1 cellular context compared by ENCODE assay signal in the genomic region with DNA sequence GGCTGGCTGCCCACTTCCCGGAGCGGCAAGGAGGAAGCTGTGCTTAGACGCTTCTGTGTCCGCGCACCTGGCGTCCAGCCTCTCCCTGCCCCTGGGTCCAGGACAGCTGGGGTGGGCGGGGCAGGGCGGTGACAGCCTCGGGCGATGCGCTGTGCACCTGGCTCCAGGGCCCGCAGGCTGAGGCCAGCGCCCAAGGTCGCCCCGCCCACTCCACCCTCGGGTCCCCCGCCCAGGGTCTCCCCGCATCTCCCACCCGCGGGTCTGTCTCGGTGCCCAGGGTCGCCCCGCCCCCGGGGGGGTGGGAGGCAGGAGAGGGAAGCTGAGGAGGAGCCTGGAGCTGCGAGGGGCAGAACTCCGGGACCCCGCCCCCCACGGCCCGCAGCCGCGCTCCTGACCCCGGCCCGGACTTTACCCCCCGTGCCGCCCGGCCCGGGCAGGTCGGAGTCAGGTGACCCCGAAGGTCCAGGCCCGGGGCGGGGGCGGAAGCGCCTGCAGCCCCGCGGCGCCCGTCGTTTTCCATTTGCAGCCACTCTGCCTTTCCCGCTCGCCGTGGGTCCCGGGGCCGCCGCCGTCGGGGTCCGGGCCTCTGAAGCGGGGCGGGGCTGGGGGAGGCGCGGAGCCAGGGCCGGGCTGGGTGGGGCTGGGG.
TF ChIP-seq lines count a peak whose summit lies in the region.

A gene with protein sequence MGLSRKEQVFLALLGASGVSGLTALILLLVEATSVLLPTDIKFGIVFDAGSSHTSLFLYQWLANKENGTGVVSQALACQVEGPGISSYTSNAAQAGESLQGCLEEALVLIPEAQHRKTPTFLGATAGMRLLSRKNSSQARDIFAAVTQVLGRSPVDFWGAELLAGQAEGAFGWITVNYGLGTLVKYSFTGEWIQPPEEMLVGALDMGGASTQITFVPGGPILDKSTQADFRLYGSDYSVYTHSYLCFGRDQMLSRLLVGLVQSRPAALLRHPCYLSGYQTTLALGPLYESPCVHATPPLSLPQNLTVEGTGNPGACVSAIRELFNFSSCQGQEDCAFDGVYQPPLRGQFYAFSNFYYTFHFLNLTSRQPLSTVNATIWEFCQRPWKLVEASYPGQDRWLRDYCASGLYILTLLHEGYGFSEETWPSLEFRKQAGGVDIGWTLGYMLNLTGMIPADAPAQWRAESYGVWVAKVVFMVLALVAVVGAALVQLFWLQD (minus strand): TSS at position 69 of the 646 bp plus-strand sequence. CDS start 3,072 bp downstream, outside the sequence.

TF ChIP-seq in HepG2, 621 proteins besides CTCF, POLR2A, EP300 and RAD21 (continued from another document and continues in another):
- no peak for TF ChIP-seq RFXAP (CRISPR knock-in tag; IDR thresholded peaks at IDR 0.05; ENCODE audit: borderline replicate concordance)
- TF ChIP-seq YEATS4 (CRISPR knock-in tag; IDR thresholded peaks at IDR 0.05; ENCODE audit: borderline replicate concordance): peak; percentile 53; the same call in 1 of the 2 replicates
- peak; percentile 22; the same call in 1 of the 2 replicates for TF ChIP-seq ZNF788 (CRISPR knock-in tag; IDR thresholded peaks at IDR 0.05; ENCODE audit: borderline replicate concordance)
- no peak for TF ChIP-seq SOX13 (IDR thresholded peaks at IDR 0.05)
- TF ChIP-seq SOX13 (CRISPR knock-in tag; conservative IDR thresholded peaks at IDR 0.05 in 1 of 2, IDR thresholded peaks at IDR 0.05 in 1 of 2): peak in 1 of 2 experiments; percentile 27; a peak in 1 of 4 replicates
- TF ChIP-seq GZF1 (CRISPR knock-in tag; IDR thresholded peaks at IDR 0.05): no peak
- no peak for TF ChIP-seq CCAR2 (optimal IDR thresholded peaks at IDR 0.05; ENCODE audit: low read depth, low read length)
- no peak for TF ChIP-seq MIXL1 (CRISPR knock-in tag; IDR thresholded peaks at IDR 0.05)
- peak; percentile 63; the same call in 1 of the 2 replicates for TF ChIP-seq ZNF607 (CRISPR knock-in tag; IDR thresholded peaks at IDR 0.05; ENCODE audit: borderline replicate concordance)
- no peak for TF ChIP-seq JUNB (CRISPR knock-in tag; IDR thresholded peaks at IDR 0.05; ENCODE audit: borderline replicate concordance)
- TF ChIP-seq, protein P1, sequence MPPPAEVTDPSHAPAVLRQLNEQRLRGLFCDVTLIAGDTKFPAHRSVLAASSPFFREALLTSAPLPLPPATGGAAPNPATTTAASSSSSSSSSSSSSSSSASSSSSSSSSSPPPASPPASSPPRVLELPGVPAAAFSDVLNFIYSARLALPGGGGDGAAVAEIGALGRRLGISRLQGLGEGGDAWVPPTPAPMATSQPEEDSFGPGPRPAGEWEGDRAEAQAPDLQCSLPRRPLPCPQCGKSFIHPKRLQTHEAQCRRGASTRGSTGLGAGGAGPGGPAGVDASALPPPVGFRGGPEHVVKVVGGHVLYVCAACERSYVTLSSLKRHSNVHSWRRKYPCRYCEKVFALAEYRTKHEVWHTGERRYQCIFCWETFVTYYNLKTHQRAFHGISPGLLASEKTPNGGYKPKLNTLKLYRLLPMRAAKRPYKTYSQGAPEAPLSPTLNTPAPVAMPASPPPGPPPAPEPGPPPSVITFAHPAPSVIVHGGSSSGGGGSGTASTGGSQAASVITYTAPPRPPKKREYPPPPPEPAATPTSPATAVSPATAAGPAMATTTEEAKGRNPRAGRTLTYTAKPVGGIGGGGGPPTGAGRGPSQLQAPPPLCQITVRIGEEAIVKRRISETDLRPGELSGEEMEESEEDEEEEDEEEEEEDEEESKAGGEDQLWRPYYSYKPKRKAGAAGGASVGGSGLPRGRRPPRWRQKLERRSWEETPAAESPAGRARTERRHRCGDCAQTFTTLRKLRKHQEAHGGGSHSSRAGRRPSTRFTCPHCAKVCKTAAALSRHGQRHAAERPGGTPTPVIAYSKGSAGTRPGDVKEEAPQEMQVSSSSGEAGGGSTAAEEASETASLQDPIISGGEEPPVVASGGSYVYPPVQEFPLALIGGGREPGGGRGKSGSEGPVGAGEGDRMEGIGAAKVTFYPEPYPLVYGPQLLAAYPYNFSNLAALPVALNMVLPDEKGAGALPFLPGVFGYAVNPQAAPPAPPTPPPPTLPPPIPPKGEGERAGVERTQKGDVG (CRISPR knock-in tag; IDR thresholded peaks at IDR 0.05; ENCODE audit: borderline replicate concordance): 0 out of 2 replicates have a peak, but pooled peaks have one; percentile 22
- TF ChIP-seq, protein P2, sequence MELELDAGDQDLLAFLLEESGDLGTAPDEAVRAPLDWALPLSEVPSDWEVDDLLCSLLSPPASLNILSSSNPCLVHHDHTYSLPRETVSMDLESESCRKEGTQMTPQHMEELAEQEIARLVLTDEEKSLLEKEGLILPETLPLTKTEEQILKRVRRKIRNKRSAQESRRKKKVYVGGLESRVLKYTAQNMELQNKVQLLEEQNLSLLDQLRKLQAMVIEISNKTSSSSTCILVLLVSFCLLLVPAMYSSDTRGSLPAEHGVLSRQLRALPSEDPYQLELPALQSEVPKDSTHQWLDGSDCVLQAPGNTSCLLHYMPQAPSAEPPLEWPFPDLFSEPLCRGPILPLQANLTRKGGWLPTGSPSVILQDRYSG (CRISPR knock-in tag; IDR thresholded peaks at IDR 0.05): no peak
- TF ChIP-seq SUZ12 (IDR thresholded peaks at IDR 0.05; ENCODE audit: low read depth, low read length): no peak
- 0 out of 2 replicates have a peak, but pooled peaks have one; percentile 32 for TF ChIP-seq MAF1 (CRISPR knock-in tag; IDR thresholded peaks at IDR 0.05; ENCODE audit: borderline replicate concordance)
- TF ChIP-seq ISX (CRISPR knock-in tag; conservative IDR thresholded peaks at IDR 0.05): no peak
- TF ChIP-seq HOXD1 (CRISPR knock-in tag; IDR thresholded peaks at IDR 0.05): peak; percentile 49; the same call in 1 of the 2 replicates
- TF ChIP-seq, protein P3, sequence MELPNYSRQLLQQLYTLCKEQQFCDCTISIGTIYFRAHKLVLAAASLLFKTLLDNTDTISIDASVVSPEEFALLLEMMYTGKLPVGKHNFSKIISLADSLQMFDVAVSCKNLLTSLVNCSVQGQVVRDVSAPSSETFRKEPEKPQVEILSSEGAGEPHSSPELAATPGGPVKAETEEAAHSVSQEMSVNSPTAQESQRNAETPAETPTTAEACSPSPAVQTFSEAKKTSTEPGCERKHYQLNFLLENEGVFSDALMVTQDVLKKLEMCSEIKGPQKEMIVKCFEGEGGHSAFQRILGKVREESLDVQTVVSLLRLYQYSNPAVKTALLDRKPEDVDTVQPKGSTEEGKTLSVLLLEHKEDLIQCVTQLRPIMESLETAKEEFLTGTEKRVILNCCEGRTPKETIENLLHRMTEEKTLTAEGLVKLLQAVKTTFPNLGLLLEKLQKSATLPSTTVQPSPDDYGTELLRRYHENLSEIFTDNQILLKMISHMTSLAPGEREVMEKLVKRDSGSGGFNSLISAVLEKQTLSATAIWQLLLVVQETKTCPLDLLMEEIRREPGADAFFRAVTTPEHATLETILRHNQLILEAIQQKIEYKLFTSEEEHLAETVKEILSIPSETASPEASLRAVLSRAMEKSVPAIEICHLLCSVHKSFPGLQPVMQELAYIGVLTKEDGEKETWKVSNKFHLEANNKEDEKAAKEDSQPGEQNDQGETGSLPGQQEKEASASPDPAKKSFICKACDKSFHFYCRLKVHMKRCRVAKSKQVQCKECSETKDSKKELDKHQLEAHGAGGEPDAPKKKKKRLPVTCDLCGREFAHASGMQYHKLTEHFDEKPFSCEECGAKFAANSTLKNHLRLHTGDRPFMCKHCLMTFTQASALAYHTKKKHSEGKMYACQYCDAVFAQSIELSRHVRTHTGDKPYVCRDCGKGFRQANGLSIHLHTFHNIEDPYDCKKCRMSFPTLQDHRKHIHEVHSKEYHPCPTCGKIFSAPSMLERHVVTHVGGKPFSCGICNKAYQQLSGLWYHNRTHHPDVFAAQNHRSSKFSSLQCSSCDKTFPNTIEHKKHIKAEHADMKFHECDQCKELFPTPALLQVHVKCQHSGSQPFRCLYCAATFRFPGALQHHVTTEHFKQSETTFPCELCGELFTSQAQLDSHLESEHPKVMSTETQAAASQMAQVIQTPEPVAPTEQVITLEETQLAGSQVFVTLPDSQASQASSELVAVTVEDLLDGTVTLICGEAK (IDR thresholded peaks at IDR 0.05): no peak
- TF ChIP-seq, protein P3 (CRISPR knock-in tag; IDR thresholded peaks at IDR 0.05): no peak; the same call in 1 of the 2 replicates
- TF ChIP-seq, protein P4, sequence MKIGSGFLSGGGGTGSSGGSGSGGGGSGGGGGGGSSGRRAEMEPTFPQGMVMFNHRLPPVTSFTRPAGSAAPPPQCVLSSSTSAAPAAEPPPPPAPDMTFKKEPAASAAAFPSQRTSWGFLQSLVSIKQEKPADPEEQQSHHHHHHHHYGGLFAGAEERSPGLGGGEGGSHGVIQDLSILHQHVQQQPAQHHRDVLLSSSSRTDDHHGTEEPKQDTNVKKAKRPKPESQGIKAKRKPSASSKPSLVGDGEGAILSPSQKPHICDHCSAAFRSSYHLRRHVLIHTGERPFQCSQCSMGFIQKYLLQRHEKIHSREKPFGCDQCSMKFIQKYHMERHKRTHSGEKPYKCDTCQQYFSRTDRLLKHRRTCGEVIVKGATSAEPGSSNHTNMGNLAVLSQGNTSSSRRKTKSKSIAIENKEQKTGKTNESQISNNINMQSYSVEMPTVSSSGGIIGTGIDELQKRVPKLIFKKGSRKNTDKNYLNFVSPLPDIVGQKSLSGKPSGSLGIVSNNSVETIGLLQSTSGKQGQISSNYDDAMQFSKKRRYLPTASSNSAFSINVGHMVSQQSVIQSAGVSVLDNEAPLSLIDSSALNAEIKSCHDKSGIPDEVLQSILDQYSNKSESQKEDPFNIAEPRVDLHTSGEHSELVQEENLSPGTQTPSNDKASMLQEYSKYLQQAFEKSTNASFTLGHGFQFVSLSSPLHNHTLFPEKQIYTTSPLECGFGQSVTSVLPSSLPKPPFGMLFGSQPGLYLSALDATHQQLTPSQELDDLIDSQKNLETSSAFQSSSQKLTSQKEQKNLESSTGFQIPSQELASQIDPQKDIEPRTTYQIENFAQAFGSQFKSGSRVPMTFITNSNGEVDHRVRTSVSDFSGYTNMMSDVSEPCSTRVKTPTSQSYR (CRISPR knock-in tag; IDR thresholded peaks at IDR 0.05; ENCODE audit: borderline replicate concordance): peak; percentile 70; the same call in 1 of the 2 replicates
- TF ChIP-seq, protein P5, sequence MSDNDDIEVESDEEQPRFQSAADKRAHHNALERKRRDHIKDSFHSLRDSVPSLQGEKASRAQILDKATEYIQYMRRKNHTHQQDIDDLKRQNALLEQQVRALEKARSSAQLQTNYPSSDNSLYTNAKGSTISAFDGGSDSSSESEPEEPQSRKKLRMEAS (IDR thresholded peaks at IDR 0.05): peak; percentile 63; the same call in 1 of the 2 replicates
- no peak for TF ChIP-seq ARID2 (CRISPR knock-in tag; IDR thresholded peaks at IDR 0.05; ENCODE audit: borderline replicate concordance)
- TF ChIP-seq THYN1 (CRISPR knock-in tag; IDR thresholded peaks at IDR 0.05; ENCODE audit: borderline replicate concordance, low read depth): no peak
- no peak for TF ChIP-seq JARID2 (CRISPR knock-in tag; IDR thresholded peaks at IDR 0.05; ENCODE audit: insufficient replicate concordance)
- no peak; the same call in 1 of the 2 replicates for TF ChIP-seq ERF (CRISPR knock-in tag; IDR thresholded peaks at IDR 0.05)
- TF ChIP-seq, protein P6, sequence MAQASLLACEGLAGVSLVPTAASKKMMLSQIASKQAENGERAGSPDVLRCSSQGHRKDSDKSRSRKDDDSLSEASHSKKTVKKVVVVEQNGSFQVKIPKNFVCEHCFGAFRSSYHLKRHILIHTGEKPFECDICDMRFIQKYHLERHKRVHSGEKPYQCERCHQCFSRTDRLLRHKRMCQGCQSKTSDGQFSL (CRISPR knock-in tag; IDR thresholded peaks at IDR 0.05): peak; percentile 62
- TF ChIP-seq, protein P7, sequence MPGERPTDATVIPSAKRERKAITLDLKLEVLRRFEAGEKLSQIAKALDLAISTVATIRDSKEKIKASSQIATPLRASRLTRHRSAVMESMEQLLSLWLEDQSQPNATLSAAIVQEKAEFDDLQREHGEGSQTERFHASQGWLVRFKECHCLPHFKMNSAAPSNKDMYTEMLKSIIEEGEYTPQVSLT (CRISPR knock-in tag; IDR thresholded peaks at IDR 0.05; ENCODE audit: borderline replicate concordance, low read depth): no peak
- no peak for TF ChIP-seq SMC3 (IDR thresholded peaks at IDR 0.05; ENCODE audit: low read length)
